Comparison of ENCODE assay signal across 8 cellular contexts in the genomic region with DNA sequence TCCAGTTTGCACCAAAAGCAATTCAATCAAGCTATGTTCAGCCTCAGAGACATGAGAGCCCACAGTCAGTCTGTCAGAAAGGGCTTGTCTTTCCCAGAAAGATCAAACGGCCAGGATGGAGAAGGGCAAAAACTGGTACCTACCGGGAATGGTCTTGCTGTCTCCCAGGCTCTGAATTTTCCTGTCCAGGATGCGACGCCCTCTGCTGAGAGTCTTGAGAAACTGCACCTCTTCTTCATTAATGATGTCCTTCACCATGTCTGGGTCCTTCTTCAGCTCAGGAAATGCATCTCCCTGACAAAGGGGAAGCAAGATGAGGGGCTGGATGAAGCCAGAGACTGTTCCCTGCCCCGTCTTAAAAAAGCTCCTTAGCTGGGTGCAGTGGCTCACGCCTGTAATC. TPM values are rescaled to one million over a fixed set of nuclear protein-coding genes. Genes with fewer than 3 reads are reported as not detected.
DNase-seq lines count a peak whose midpoint lies in the region; ATAC-seq and TF ChIP-seq lines count a peak whose summit lies in the region.

No MANE protein-coding gene starts in this region.

- POLR2A ChIA-PET in HCT116 (lab: Charles Lee): interaction anchor here (1.0 to 1.5 kb wide), 2 partner anchors 18 to 22 kb away, joined by 4 read pairs; partner anchors contain the start of gene AARS1

- H3K27ac ChIP-seq in HCT116 (ENCODE audit: low read depth, low read length): no peak overlapping the region

- no peak overlapping the region for H2AFZ ChIP-seq in HCT116 (ENCODE audit: low read depth, low read length, poor library complexity, severe bottlenecking)

- no peaks in the 10 kb centered on the region for H3K27me3 ChIP-seq in HCT116 (ENCODE audit: insufficient read depth, low read length)

- intact Hi-C loops in HCT116 (cut with micrococcal nuclease): no loop called here

- no TSS peak for BruUV-seq in HCT116 (replicated peaks; lab: Mats Ljungman, UMichigan)

- no peaks in the 10 kb centered on the region for H3K9me3 ChIP-seq in HCT116 (ENCODE audit: control insufficient read depth in 1 of 2, insufficient read depth in 1 of 2, low read depth in 1 of 2, low read length in 2 of 2)

- peaks cover 7% of the 10 kb centered on the region; the same call in 1 of the 2 replicates for H3K79me2 ChIP-seq in HCT116 (ENCODE audit: insufficient read depth, low read length)

- ATAC-seq in HCT116 (peak; percentile 84), SK-N-SH treated with all-trans-retinoic acid at 6 μM for 48 hours (peak; percentile 91)

- H4K20me1 ChIP-seq in HCT116 (ENCODE audit: insufficient read depth): no peaks in the 10 kb centered on the region

- CTCF ChIA-PET in HCT116 (lab: Charles Lee): interaction anchor here (1.0 to 1.3 kb wide), 3 partner anchors 8 to 18 kb away, joined by 3 to 4 read pairs (median 4); no protein-coding TSS in a partner anchor

- H3K4me2 ChIP-seq in HCT116 (ENCODE audit: low read length): no peak overlapping the region

- H3K4me3 ChIP-seq in HCT116 (replicated peaks in 1 of 2; ENCODE audit: low read depth in 1 of 2, low read length in 2 of 2): no peak overlapping the region
- H3K4me3 ChIP-seq in foreskin fibroblast (ENCODE audit: low read depth in 1 of 2, low read length in 2 of 2): no peak overlapping the region

- RAD21 ChIA-PET in HCT116 (lab: Charles Lee; ENCODE audit: low non-redundant PET in 1 of 2, low total read pairs in 2 of 2, uncharacterized antibody in 2 of 2, unreplicated experiment in 2 of 2): no interaction called here

- no peak for TF ChIP-seq POLR2A in HCT116 (IDR thresholded peaks at IDR 0.05; ENCODE audit: borderline replicate concordance, extremely low read depth, insufficient read depth, insufficient read length)

- H3K9me2 ChIP-seq in HCT116 (ENCODE audit: insufficient read depth): no peaks in the 10 kb centered on the region

- DNase-seq in NCI-H510A treated with DMSO at 0.1 percent for 48 hours (lab: John Stamatoyannopoulos, UW): peak; percentile 3
- DNase-seq in NCI-H510A (lab: John Stamatoyannopoulos, UW): no peak
- DNase-seq in HCT116 (ENCODE audit: low read depth, low spot score): peak; percentile 18
- DNase-seq in foreskin fibroblast: peak; percentile 34 to 68
- peak; percentile 18 for DNase-seq in stromal cell of bone marrow (ENCODE audit: low read depth)
- DNase-seq in DMS153 treated with DMSO at 0.1 percent for 48 hours (lab: John Stamatoyannopoulos, UW; ENCODE audit: unreplicated experiment): no peak
- no peak for DNase-seq in T-helper 9 cell

- TF ChIP-seq CTCF in HCT116 (IDR thresholded peaks at IDR 0.05 in 2 of 3, conservative IDR thresholded peaks at IDR 0.05 in 1 of 3; ENCODE audit: borderline replicate concordance in 1 of 3, insufficient read depth in 1 of 3, low read depth in 2 of 3, low read length in 2 of 3): peak; percentile 47 to 74 (median 68); a peak in 5 of 6 replicates
- TF ChIP-seq CTCF in foreskin fibroblast (IDR thresholded peaks at IDR 0.05; ENCODE audit: low read depth, low read length): peak; percentile 63

- H3K9ac ChIP-seq in HCT116 (ENCODE audit: low read length): no peak overlapping the region

- H3K36me3 ChIP-seq in HCT116 (ENCODE audit: control insufficient read depth in 1 of 2, insufficient read depth in 2 of 2, low read length in 2 of 2): peaks cover 48 to 66% of the 10 kb centered on the region in 2 experiments

- H3K4me1 ChIP-seq in HCT116 (ENCODE audit: control insufficient read depth in 1 of 2, insufficient read depth in 2 of 2, low read length in 2 of 2): no peaks in the 10 kb centered on the region

- peak; percentile 42 for TF ChIP-seq RAD21 in HCT116 (IDR thresholded peaks at IDR 0.05; ENCODE audit: low read depth)

TF ChIP-seq in HCT116, 20 proteins besides CTCF, POLR2A, EP300 and RAD21 (continues in another document):
- TF ChIP-seq POLR2AphosphoS5 (IDR thresholded peaks at IDR 0.05; ENCODE audit: low read depth, low read length) (no peak), ZFX (IDR thresholded peaks at IDR 0.05) (no peak), EZH2 (IDR thresholded peaks at IDR 0.05) (no peak), CBX3 (IDR thresholded peaks at IDR 0.05; ENCODE audit: low read depth) (no peak), SIN3A (IDR thresholded peaks at IDR 0.05; ENCODE audit: low read depth) (no peak), ELF1 (IDR thresholded peaks at IDR 0.05; ENCODE audit: borderline replicate concordance, low read depth) (no peak), SRF (IDR thresholded peaks at IDR 0.05; ENCODE audit: low read depth) (no peak), YY1 (IDR thresholded peaks at IDR 0.05; ENCODE audit: extremely low read depth, insufficient replicate concordance, low read depth, low read length) (no peak), TCF7L2 (IDR thresholded peaks at IDR 0.05; ENCODE audit: borderline replicate concordance, extremely low read depth, insufficient read depth, insufficient read length) (no peak), JUND (IDR thresholded peaks at IDR 0.05) (no peak)
- TF ChIP-seq, protein P1, sequence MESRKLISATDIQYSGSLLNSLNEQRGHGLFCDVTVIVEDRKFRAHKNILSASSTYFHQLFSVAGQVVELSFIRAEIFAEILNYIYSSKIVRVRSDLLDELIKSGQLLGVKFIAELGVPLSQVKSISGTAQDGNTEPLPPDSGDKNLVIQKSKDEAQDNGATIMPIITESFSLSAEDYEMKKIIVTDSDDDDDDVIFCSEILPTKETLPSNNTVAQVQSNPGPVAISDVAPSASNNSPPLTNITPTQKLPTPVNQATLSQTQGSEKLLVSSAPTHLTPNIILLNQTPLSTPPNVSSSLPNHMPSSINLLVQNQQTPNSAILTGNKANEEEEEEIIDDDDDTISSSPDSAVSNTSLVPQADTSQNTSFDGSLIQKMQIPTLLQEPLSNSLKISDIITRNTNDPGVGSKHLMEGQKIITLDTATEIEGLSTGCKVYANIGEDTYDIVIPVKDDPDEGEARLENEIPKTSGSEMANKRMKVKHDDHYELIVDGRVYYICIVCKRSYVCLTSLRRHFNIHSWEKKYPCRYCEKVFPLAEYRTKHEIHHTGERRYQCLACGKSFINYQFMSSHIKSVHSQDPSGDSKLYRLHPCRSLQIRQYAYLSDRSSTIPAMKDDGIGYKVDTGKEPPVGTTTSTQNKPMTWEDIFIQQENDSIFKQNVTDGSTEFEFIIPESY (IDR thresholded peaks at IDR 0.05; ENCODE audit: extremely low read depth, insufficient replicate concordance, low read length): no peak
- TF ChIP-seq, protein P2, sequence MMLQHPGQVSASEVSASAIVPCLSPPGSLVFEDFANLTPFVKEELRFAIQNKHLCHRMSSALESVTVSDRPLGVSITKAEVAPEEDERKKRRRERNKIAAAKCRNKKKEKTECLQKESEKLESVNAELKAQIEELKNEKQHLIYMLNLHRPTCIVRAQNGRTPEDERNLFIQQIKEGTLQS (IDR thresholded peaks at IDR 0.05): no peak
- TF ChIP-seq, protein P3, sequence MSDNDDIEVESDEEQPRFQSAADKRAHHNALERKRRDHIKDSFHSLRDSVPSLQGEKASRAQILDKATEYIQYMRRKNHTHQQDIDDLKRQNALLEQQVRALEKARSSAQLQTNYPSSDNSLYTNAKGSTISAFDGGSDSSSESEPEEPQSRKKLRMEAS (IDR thresholded peaks at IDR 0.05): no peak

TF ChIP-seq in SK-N-SH treated with all-trans-retinoic acid at 6 μM for 48 hours, 23 proteins besides CTCF, POLR2A, EP300 and RAD21:
- TF ChIP-seq TCF4 (CRISPR knock-in tag; IDR thresholded peaks at IDR 0.05; ENCODE audit: borderline replicate concordance): no peak
- TF ChIP-seq TOX (CRISPR knock-in tag; IDR thresholded peaks at IDR 0.05; ENCODE audit: borderline replicate concordance): no peak
- TF ChIP-seq OSR1 (CRISPR knock-in tag; IDR thresholded peaks at IDR 0.05): no peak
- TF ChIP-seq SNAI2 (CRISPR knock-in tag; IDR thresholded peaks at IDR 0.05): no peak
- TF ChIP-seq ARNTL (CRISPR knock-in tag; IDR thresholded peaks at IDR 0.05; ENCODE audit: borderline replicate concordance, low read depth): no peak

RNA-seq across cellular contexts. Expression of gene EXOSC6, which starts 15.8 kb away (rescaled TPM):
- total RNA-seq in HCT116 (2021; ENCODE audit: unreplicated experiment): 22.9 TPM
- polyA plus RNA-seq in HCT116 (2012): 5.0 and 6.7 TPM in 2 replicates

RNA-seq across cellular contexts. Expression of gene AARS1, which starts 21.8 kb away (rescaled TPM):
- 215 TPM for total RNA-seq in HCT116 (2021; ENCODE audit: unreplicated experiment)
- 269 and 273 TPM in 2 replicates for polyA plus RNA-seq in HCT116 (2012)

RNA-seq across cellular contexts. Expression of gene DDX19B, which starts 31.5 kb away (rescaled TPM):
- 36.6 TPM for total RNA-seq in HCT116 (2021; ENCODE audit: unreplicated experiment)
- polyA plus RNA-seq in HCT116 (2012): 45.1 and 51.8 TPM in 2 replicates

Comparison
In these comparisons a context has a peak if more than half of its experiments do, and no peak if none do; other contexts are left out.
1. DNase-seq: peak in NCI-H510A treated with DMSO at 0.1 percent for 48 hours (single experiment), HCT116 (single experiment), foreskin fibroblast (2 of 2) and stromal cell of bone marrow (single experiment); none in NCI-H510A (single experiment), DMS153 treated with DMSO at 0.1 percent for 48 hours (single experiment) and T-helper 9 cell (single experiment).